In genomic region chr11:69801513-69802335, GRCh38 we compare ENCODE assay signal across 9 cellular contexts. TPM values are rescaled to one million over a fixed set of nuclear protein-coding genes. Genes with fewer than 3 reads are reported as not detected.
DNase-seq lines count a peak whose midpoint lies in the region; ATAC-seq, FAIRE-seq and TF ChIP-seq lines count a peak whose summit lies in the region.
"Had no signal": no experiment of that assay in that cellular context is flagged by ENCODE, and none has a peak within 500 bp of the region (broad histone marks: within the 10 kb centered on the region; RNA-seq: fewer than 3 reads in every experiment).

No MANE protein-coding gene starts in this region.

- 34 to 45% (median 38%) methylated on average over 9 to 15 of the region's 15 CpGs for WGBS in adrenal gland, 4 donors
- 27% methylated on average over 10 of the region's 15 CpGs for WGBS in right lobe of liver (ENCODE audit: insufficient coverage, low coverage, low lambda C conversion rate, missing lambda C conversion rate)
- WGBS in upper lobe of left lung, 2 donors, result 24 to 55% methylated on average over 6 to 15 of the region's 15 CpGs

- ATAC-seq in right lobe of liver, result peak; percentile 52 to 67 (median 61)
- ATAC-seq in upper lobe of left lung (ENCODE audit: low FRiP score in 2 of 2), result no peak
- ATAC-seq in HG02884 (IDR thresholded peaks at IDR 0.05; ENCODE audit: unreplicated experiment), result no peak
- no peak for ATAC-seq in GM21526 (IDR thresholded peaks at IDR 0.05; ENCODE audit: low FRiP score, unreplicated experiment)
- ATAC-seq in GM18511 (IDR thresholded peaks at IDR 0.05; ENCODE audit: unreplicated experiment), result no peak

- TF ChIP-seq CTCF in D721Med (IDR thresholded peaks at IDR 0.05; ENCODE audit: insufficient read depth, missing control alignments) (peak; percentile 56), adrenal gland (IDR thresholded peaks at IDR 0.05) (peak; percentile 30 to 57 (median 54)), right lobe of liver (IDR thresholded peaks at IDR 0.05) (peak; percentile 72 to 86 (median 83)), upper lobe of left lung (IDR thresholded peaks at IDR 0.05) (peak; percentile 28 to 72 (median 56))

- TF ChIP-seq POLR2A in adrenal gland (IDR thresholded peaks at IDR 0.05), result no peak
- TF ChIP-seq POLR2A in right lobe of liver (IDR thresholded peaks at IDR 0.05), result no peak
- no peak for TF ChIP-seq POLR2A in upper lobe of left lung (IDR thresholded peaks at IDR 0.05)

- FAIRE-seq in D721Med (lab: Jason Lieb, UNC), result no peak

- DNase-seq in D721Med (ENCODE audit: insufficient read length, low spot score), result no peak
- DNase-seq in M059J (ENCODE audit: low read depth), result peak; percentile 26
- DNase-seq in adrenal gland, result peak in 5 of 7 donors; percentile 17 to 54 (median 26)
- no peak for DNase-seq in right lobe of liver
- DNase-seq in upper lobe of left lung, result no peak

- H3K27me3 ChIP-seq in adrenal gland (no peaks in the 10 kb centered on the region), right lobe of liver (no peaks in the 10 kb centered on the region), upper lobe of left lung (no peaks in the 10 kb centered on the region)

- H3K27ac ChIP-seq in adrenal gland (no peak overlapping the region), right lobe of liver (no peak overlapping the region), upper lobe of left lung (no peak overlapping the region)

- H3K36me3 ChIP-seq in adrenal gland (replicated peaks in 1 of 2) (no peaks in the 10 kb centered on the region), right lobe of liver (no peaks in the 10 kb centered on the region), upper lobe of left lung (no peaks in the 10 kb centered on the region)

- H3K9me3 ChIP-seq in adrenal gland (replicated peaks in 1 of 3) (peaks cover 0 to 4% (median 0%) of the 10 kb centered on the region in 3 donors), right lobe of liver (no peaks in the 10 kb centered on the region), upper lobe of left lung (no peaks in the 10 kb centered on the region)

- intact Hi-C loops in adrenal gland (cut with DNase I) (loop anchor here in 1 of 2 donors (5.0 kb wide), 1 partner anchor 114 kb away; no protein-coding TSS in a partner anchor), right lobe of liver (cut with DNase I) (no loop called here)

- H3K4me1 ChIP-seq in adrenal gland (replicated peaks in 1 of 2), result no peaks in the 10 kb centered on the region
- no peaks in the 10 kb centered on the region for H3K4me1 ChIP-seq in right lobe of liver
- H3K4me1 ChIP-seq in upper lobe of left lung, result no peaks in the 10 kb centered on the region

- TF ChIP-seq EP300 in upper lobe of left lung (IDR thresholded peaks at IDR 0.05), result no peak

- H3K4me3 ChIP-seq in adrenal gland, result no peak overlapping the region
- no peak overlapping the region for H3K4me3 ChIP-seq in right lobe of liver
- no peak overlapping the region for H3K4me3 ChIP-seq in upper lobe of left lung

RNA-seq across cellular contexts. Expression of gene FGF3, which starts 17.5 kb away (rescaled TPM):
- total RNA-seq in M059J (2014; rRNA removed; shearing (Covaris generic)), result not detected in 2 replicates
- total RNA-seq in adrenal gland (not detected), right lobe of liver (not detected), upper lobe of left lung (not detected)
- not detected for polyA plus RNA-seq in adrenal gland
- polyA plus RNA-seq: IgD-negative memory B cell had no signal

RNA-seq across cellular contexts. Expression of gene FGF4, which starts 26.6 kb away (rescaled TPM):
- not detected in 2 replicates for total RNA-seq in M059J (2014; rRNA removed; shearing (Covaris generic))
- not detected for total RNA-seq in adrenal gland
- not detected for polyA plus RNA-seq in adrenal gland
- total RNA-seq in right lobe of liver, result not detected
- not detected for total RNA-seq in upper lobe of left lung
- polyA plus RNA-seq: IgD-negative memory B cell had no signal

Comparison
In these comparisons a context has a peak if more than half of its experiments do, and no peak if none do; other contexts are left out.
1. DNase-seq: peak in M059J (single experiment) and adrenal gland (5 of 7); none in D721Med (single experiment), right lobe of liver (0 of 3) and upper lobe of left lung (0 of 2).
2. ATAC-seq: peak in right lobe of liver (4 of 4); none in upper lobe of left lung (0 of 2), HG02884 (single experiment), GM21526 (single experiment) and GM18511 (single experiment).
3. Peak in every context shown above with its lines, with median percentiles within 50 percentile points of each other: CTCF ChIP-seq.